Comparison of ENCODE assay signal across 8 cellular contexts in the genomic region with DNA sequence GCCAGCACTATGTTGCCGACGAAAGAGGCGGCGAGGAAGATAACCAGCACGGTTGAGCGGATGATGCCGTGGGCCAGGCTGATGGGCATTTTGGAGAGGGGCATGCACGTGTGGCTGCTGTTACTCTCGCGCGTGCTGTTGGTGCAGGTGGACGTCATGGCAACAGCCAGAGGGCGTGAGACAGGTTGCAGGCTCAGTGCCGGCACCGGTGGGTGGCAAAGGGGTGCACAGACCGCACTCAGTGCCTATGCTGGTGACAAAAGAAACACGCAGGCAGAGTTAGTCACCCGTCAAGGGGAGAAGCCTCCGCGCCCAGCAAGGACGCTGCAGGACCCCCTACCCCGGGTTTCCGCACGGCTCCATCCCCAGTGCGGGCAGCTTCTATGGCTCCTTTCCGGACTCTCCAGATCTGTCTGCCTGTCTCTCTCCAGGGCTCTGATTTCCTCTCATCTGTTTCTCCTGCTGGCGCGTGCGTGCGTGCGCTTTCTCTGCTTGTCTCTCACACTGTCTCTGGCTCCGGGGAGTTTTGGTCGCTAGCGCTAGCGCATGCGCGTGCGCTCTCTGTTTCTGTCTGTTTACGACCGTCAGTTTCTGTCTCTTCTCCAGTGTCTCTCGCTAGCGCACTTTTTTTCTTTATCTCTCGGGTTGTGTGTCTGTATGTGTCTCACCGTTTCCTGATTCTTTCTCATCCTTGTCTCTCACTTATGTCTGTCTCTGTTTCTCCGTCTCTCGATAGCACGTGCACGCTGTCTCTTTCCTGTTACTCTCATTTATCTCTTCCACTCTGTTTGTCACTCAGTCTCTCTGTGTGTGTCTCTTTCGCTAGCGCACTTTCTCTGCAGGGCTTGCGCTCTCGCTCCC. TPM values are rescaled to one million over a fixed set of nuclear protein-coding genes. Genes with fewer than 3 reads are reported as not detected.
DNase-seq lines count a peak whose midpoint lies in the region; ATAC-seq and TF ChIP-seq lines count a peak whose summit lies in the region.

No MANE protein-coding gene starts in this region.

- H3K36me3 ChIP-seq in HEK293 (ENCODE audit: control insufficient read depth in 2 of 2, insufficient read depth in 1 of 2, low read length in 2 of 2) = no peaks in the 10 kb centered on the region

- H3K4me1 Mint-ChIP-seq in activated CD8-positive, alpha-beta memory T cell treated with anti-CD3 and anti-CD28 coated beads, Interleukin-2, amount 10 ng/mL, durations not matched to agents 7 days and 5 days = peaks cover 9% of the 10 kb centered on the region

- TF ChIP-seq CTCF in HEK293 (tag by site-specific recombination; IDR thresholded peaks at IDR 0.05) (no peak), fibroblast of mammary gland (conservative IDR thresholded peaks at IDR 0.05; ENCODE audit: control insufficient read depth, insufficient read depth, low read depth, low read length) (no peak)

- H3K4me3 Mint-ChIP-seq in activated CD8-positive, alpha-beta memory T cell treated with anti-CD3 and anti-CD28 coated beads, Interleukin-2, amount 10 ng/mL, durations not matched to agents 7 days and 5 days = no peak overlapping the region

- DNase-seq in NCI-H146 (lab: John Stamatoyannopoulos, UW) (peak; percentile 46), fibroblast of mammary gland (ENCODE audit: low read depth) (peak; percentile 44), occipital lobe (lab: John Stamatoyannopoulos, UW) (peak; percentile 0), superior temporal gyrus (ENCODE audit: extremely low spot score) (no peak), DMS114 treated with DMSO at 0.1 percent for 48 hours (lab: John Stamatoyannopoulos, UW; ENCODE audit: unreplicated experiment) (no peak)
- DNase-seq in activated CD8-positive, alpha-beta memory T cell treated with anti-CD3 and anti-CD28 coated beads, Interleukin-2, amount 10 ng/mL, durations not matched to agents 7 days and 5 days = peak; percentile 55

- H3K4me3 ChIP-seq in HEK293 (ENCODE audit: low read depth, low read length) = peak overlapping the region; percentile 29
- peak overlapping the region; percentile 21 for H3K4me3 ChIP-seq in fibroblast of mammary gland (ENCODE audit: control insufficient read depth, low read depth, low read length)

- ATAC-seq in GM18502 (IDR thresholded peaks at IDR 0.05; ENCODE audit: poor library complexity, unreplicated experiment) = peak; percentile 86
- peak; percentile 78 for ATAC-seq in activated CD8-positive, alpha-beta memory T cell treated with anti-CD3 and anti-CD28 coated beads, Interleukin-2, amount 10 ng/mL, durations not matched to agents 7 days and 5 days

- peaks cover 72% of the 10 kb centered on the region for H3K27me3 Mint-ChIP-seq in activated CD8-positive, alpha-beta memory T cell treated with anti-CD3 and anti-CD28 coated beads, Interleukin-2, amount 10 ng/mL, durations not matched to agents 7 days and 5 days

- H3K36me3 Mint-ChIP-seq in activated CD8-positive, alpha-beta memory T cell treated with anti-CD3 and anti-CD28 coated beads, Interleukin-2, amount 10 ng/mL, durations not matched to agents 7 days and 5 days = no peaks in the 10 kb centered on the region

- CTCF ChIA-PET in HEK293 (lab: Yijun Ruan, JAX) = no interaction called here
- CTCF ChIA-PET in activated CD8-positive, alpha-beta memory T cell treated with anti-CD3 and anti-CD28 coated beads, Interleukin-2, amount 10 ng/mL, durations not matched to agents 7 days and 5 days (lab: Charles Lee) = no interaction called here

- POLR2A ChIA-PET in HEK293 (lab: Yijun Ruan, JAX) = no interaction called here

- no peak overlapping the region for H3K27ac Mint-ChIP-seq in activated CD8-positive, alpha-beta memory T cell treated with anti-CD3 and anti-CD28 coated beads, Interleukin-2, amount 10 ng/mL, durations not matched to agents 7 days and 5 days

- peaks cover 2% of the 10 kb centered on the region for H3K4me1 ChIP-seq in HEK293 (ENCODE audit: control insufficient read depth, insufficient read depth, low read length)

- H3K27ac ChIP-seq in HEK293 (ENCODE audit: extremely low read depth, low read depth, low read length) = no peak overlapping the region

- no peaks in the 10 kb centered on the region for H3K9me3 ChIP-seq in HEK293 (ENCODE audit: control insufficient read depth, insufficient read depth, low read depth, low read length)

- H3K9me3 Mint-ChIP-seq in activated CD8-positive, alpha-beta memory T cell treated with anti-CD3 and anti-CD28 coated beads, Interleukin-2, amount 10 ng/mL, durations not matched to agents 7 days and 5 days (ENCODE audit: low read depth) = no peaks in the 10 kb centered on the region

TF ChIP-seq in HEK293, 187 proteins besides CTCF, POLR2A, EP300 and RAD21 (continues in another document):
- TF ChIP-seq ZNF449 (tag by site-specific recombination; IDR thresholded peaks at IDR 0.05) = no peak
- TF ChIP-seq ZNF510 (tag by site-specific recombination; IDR thresholded peaks at IDR 0.05; ENCODE audit: insufficient replicate concordance) = no peak
- TF ChIP-seq ZIC2 (tag by site-specific recombination; IDR thresholded peaks at IDR 0.05) = peak; percentile 37; the same call in 1 of the 2 replicates
- TF ChIP-seq ZNF335 (tag by site-specific recombination; conservative IDR thresholded peaks at IDR 0.05) = peak; percentile 85
- TF ChIP-seq ZNF624 (tag by site-specific recombination; IDR thresholded peaks at IDR 0.05) = no peak
- TF ChIP-seq PRDM1 (tag by site-specific recombination; IDR thresholded peaks at IDR 0.05) = peak; percentile 94
- TF ChIP-seq HIC1 (tag by site-specific recombination; IDR thresholded peaks at IDR 0.05) = no peak
- no peak for TF ChIP-seq ZNF114 (tag by site-specific recombination; IDR thresholded peaks at IDR 0.05)
- no peak for TF ChIP-seq ZNF146 (tag by site-specific recombination; IDR thresholded peaks at IDR 0.05)
- no peak for TF ChIP-seq IKZF3 (tag by site-specific recombination; IDR thresholded peaks at IDR 0.05)
- no peak for TF ChIP-seq ZFHX2 (tag by site-specific recombination; conservative IDR thresholded peaks at IDR 0.05)
- no peak for TF ChIP-seq ZNF140 (tag by site-specific recombination; IDR thresholded peaks at IDR 0.05)
- no peak for TF ChIP-seq RBAK (tag by site-specific recombination; IDR thresholded peaks at IDR 0.05)
- TF ChIP-seq ZNF830 (tag by site-specific recombination; IDR thresholded peaks at IDR 0.05; ENCODE audit: low read depth) = no peak
- no peak for TF ChIP-seq ZSCAN18 (tag by site-specific recombination; IDR thresholded peaks at IDR 0.05)
- TF ChIP-seq HOXA7 (CRISPR knock-in tag; IDR thresholded peaks at IDR 0.05; ENCODE audit: borderline replicate concordance) = no peak
- peak; percentile 62 for TF ChIP-seq ZBTB26 (tag by site-specific recombination; optimal IDR thresholded peaks at IDR 0.05)
- no peak for TF ChIP-seq ZNF350 (tag by site-specific recombination; IDR thresholded peaks at IDR 0.05)

RNA-seq across cellular contexts. Expression of gene GPR101, which starts 2.0 kb away (rescaled TPM):
- not detected for total RNA-seq in activated CD8-positive, alpha-beta memory T cell treated with anti-CD3 and anti-CD28 coated beads, Interleukin-2, amount 10 ng/mL, durations not matched to agents 7 days and 5 days
- not detected for total RNA-seq in occipital lobe

Comparison
In these comparisons a context has a peak if more than half of its experiments do, and no peak if none do; other contexts are left out.
1. DNase-seq: peak in NCI-H146 (single experiment), activated CD8-positive, alpha-beta memory T cell treated with anti-CD3 and anti-CD28 coated beads, Interleukin-2, amount 10 ng/mL, durations not matched to agents 7 days and 5 days (single experiment), fibroblast of mammary gland (single experiment) and occipital lobe (single experiment); none in superior temporal gyrus (single experiment) and DMS114 treated with DMSO at 0.1 percent for 48 hours (single experiment).